In the genomic region with DNA sequence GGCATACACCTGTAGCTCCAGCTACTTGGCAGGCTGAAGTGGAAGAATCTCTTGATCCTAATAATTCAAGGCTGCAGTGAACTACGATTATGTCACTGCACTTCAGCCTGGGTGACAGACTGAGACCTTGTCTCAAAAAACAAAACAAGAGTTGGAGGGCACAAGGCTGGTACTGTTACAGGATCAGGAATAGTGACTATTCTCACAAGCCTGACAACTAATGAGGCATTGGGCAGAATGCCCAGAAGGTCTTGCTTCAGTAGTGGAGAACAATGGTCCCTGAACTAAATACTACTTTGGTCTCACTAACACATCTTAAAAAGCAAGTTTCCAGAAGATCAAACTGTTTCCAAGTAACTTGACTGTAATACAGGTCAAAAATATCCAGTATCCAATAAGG, we compare ENCODE assay signal across 15 cellular contexts.
DNase-seq lines count a peak whose midpoint lies in the region; ATAC-seq, FAIRE-seq and TF ChIP-seq lines count a peak whose summit lies in the region.
"Had no signal": no experiment of that assay in that cellular context is flagged by ENCODE, and none has a peak within 500 bp of the region (broad histone marks: within the 10 kb centered on the region; RNA-seq: fewer than 3 reads in every experiment).

No MANE protein-coding gene starts in this region.

- no peaks in the 10 kb centered on the region for H4K20me1 ChIP-seq in astrocyte (ENCODE audit: insufficient read depth, low read length)
- H4K20me1 ChIP-seq: BLaER1 treated with 17β-estradiol and CSF1 and Interleukin-3, amounts not matched to agents 10 nM and 100 nM had no signal

- H3K27me3 Mint-ChIP-seq in astrocyte (ENCODE audit: low read depth, unreplicated experiment): peaks cover under 1% of the 10 kb centered on the region

- TF ChIP-seq CTCF in astrocyte (IDR thresholded peaks at IDR 0.05; ENCODE audit: insufficient read depth, low read depth, low read length): no peak

- H3K4me1 ChIP-seq in astrocyte (ENCODE audit: insufficient read depth, low read length): no peaks in the 10 kb centered on the region
- H3K4me1 ChIP-seq: BLaER1 treated with 17β-estradiol and CSF1 and Interleukin-3, amounts not matched to agents 10 nM and 100 nM; SJSA1 had no signal

- no peak for FAIRE-seq in astrocyte (lab: Jason Lieb, UNC)
- FAIRE-seq: GM12891 had no signal

- H2AFZ ChIP-seq in astrocyte (ENCODE audit: low read depth, low read length): no peak overlapping the region

- H3K36me3 ChIP-seq in astrocyte (ENCODE audit: insufficient read depth, low read length) (no peaks in the 10 kb centered on the region), H7 (replicated peaks; ENCODE audit: control insufficient read depth, insufficient read depth, low read length) (no peaks in the 10 kb centered on the region)
- H3K36me3 ChIP-seq: BLaER1 treated with 17β-estradiol and CSF1 and Interleukin-3, amounts not matched to agents 10 nM and 100 nM; SJSA1 had no signal

- H3K4me3 ChIP-seq in astrocyte (ENCODE audit: insufficient read depth, low read depth, low read length): no peak overlapping the region
- H3K4me3 ChIP-seq in H7 (ENCODE audit: insufficient read depth, low read depth, low read length): no peak overlapping the region
- H3K4me3 ChIP-seq: BLaER1 treated with 17β-estradiol and CSF1 and Interleukin-3, amounts not matched to agents 10 nM and 100 nM; SJSA1 had no signal

- peaks cover 4% of the 10 kb centered on the region for H3K27me3 ChIP-seq in astrocyte (ENCODE audit: insufficient read depth, low read length)
- no peaks in the 10 kb centered on the region for H3K27me3 ChIP-seq in H7 (ENCODE audit: control insufficient read depth, insufficient read depth, low read length)
- H3K27me3 ChIP-seq: BLaER1 treated with 17β-estradiol and CSF1 and Interleukin-3, amounts not matched to agents 10 nM and 100 nM; SJSA1 had no signal

- H3K9ac ChIP-seq in astrocyte (ENCODE audit: low read length): no peak overlapping the region
- H3K9ac ChIP-seq: BLaER1 treated with 17β-estradiol and CSF1 and Interleukin-3, amounts not matched to agents 10 nM and 100 nM had no signal

- H3K4me2 ChIP-seq in astrocyte (ENCODE audit: low read length): no peak overlapping the region
- H3K4me2 ChIP-seq: BLaER1 treated with 17β-estradiol and CSF1 and Interleukin-3, amounts not matched to agents 10 nM and 100 nM had no signal

- no peaks in the 10 kb centered on the region for H3K9me3 ChIP-seq in astrocyte (ENCODE audit: insufficient read depth, low read depth, low read length)
- H3K9me3 ChIP-seq: BLaER1 treated with 17β-estradiol and CSF1 and Interleukin-3, amounts not matched to agents 10 nM and 100 nM; SJSA1 had no signal

- no peaks in the 10 kb centered on the region for H3K79me2 ChIP-seq in astrocyte (ENCODE audit: insufficient read depth, low read length)

- H3K36me3 Mint-ChIP-seq in astrocyte (ENCODE audit: low read depth, unreplicated experiment): no peaks in the 10 kb centered on the region
- H3K36me3 Mint-ChIP-seq: activated naive CD4-positive, alpha-beta T cell treated with anti-CD3 and anti-CD28 coated beads, Interleukin-2, amount 50 U/mL, for 72 hours had no signal

- DNase-seq in DMS 273 (lab: John Stamatoyannopoulos, UW; ENCODE audit: unreplicated experiment) (peak; percentile 40), NCI-H2029 treated with DMSO at 0.1 percent for 48 hours (lab: John Stamatoyannopoulos, UW) (peak; percentile 17), astrocyte (ENCODE audit: low read depth) (peak; percentile 30), iPS-NIHi11 (ENCODE audit: low spot score) (peak; percentile 17), H7 (no peak), NOMO-1 (lab: John Stamatoyannopoulos, UW; ENCODE audit: unreplicated experiment in 2 of 2) (no peak)
- DNase-seq: activated CD4-positive, alpha-beta T cell treated with anti-CD3 and anti-CD28 coated beads, Interleukin-2, amount 10 ng/mL, durations not matched to agents 24 days and 14 days; Karpas-422 had no signal

- H3K4me3 Mint-ChIP-seq in astrocyte (ENCODE audit: unreplicated experiment): no peak overlapping the region
- H3K4me3 Mint-ChIP-seq: activated CD4-positive, alpha-beta T cell treated with anti-CD3 and anti-CD28 coated beads, Interleukin-2, amount 10 ng/mL, durations not matched to agents 24 days and 14 days had no signal

- H3K4me1 Mint-ChIP-seq in astrocyte (ENCODE audit: low read depth, unreplicated experiment): no peaks in the 10 kb centered on the region
- H3K4me1 Mint-ChIP-seq: activated CD4-positive, alpha-beta T cell treated with anti-CD3 and anti-CD28 coated beads, Interleukin-2, amount 10 ng/mL, durations not matched to agents 24 days and 14 days had no signal

- ATAC-seq in GM19395 (IDR thresholded peaks at IDR 0.05; ENCODE audit: unreplicated experiment) (no peak), GM18870 (IDR thresholded peaks at IDR 0.05; ENCODE audit: unreplicated experiment) (no peak)
- ATAC-seq: activated naive CD4-positive, alpha-beta T cell treated with anti-CD3 and anti-CD28 coated beads, Interleukin-2, amount 50 U/mL, for 72 hours; sciatic nerve had no signal

- H3K27ac ChIP-seq in astrocyte (ENCODE audit: low read depth, low read length): no peak overlapping the region
- H3K27ac ChIP-seq: BLaER1 treated with 17β-estradiol and CSF1 and Interleukin-3, amounts not matched to agents 10 nM and 100 nM; SJSA1 had no signal

- no peak overlapping the region for H3K27ac Mint-ChIP-seq in astrocyte (ENCODE audit: unreplicated experiment)
- H3K27ac Mint-ChIP-seq: activated CD4-positive, alpha-beta T cell treated with anti-CD3 and anti-CD28 coated beads, Interleukin-2, amount 10 ng/mL, durations not matched to agents 24 days and 14 days; activated naive CD4-positive, alpha-beta T cell treated with anti-CD3 and anti-CD28 coated beads, Interleukin-2, amount 50 U/mL, for 72 hours had no signal

- H3K9me3 Mint-ChIP-seq in astrocyte (ENCODE audit: unreplicated experiment): no peaks in the 10 kb centered on the region
- H3K9me3 Mint-ChIP-seq: activated CD4-positive, alpha-beta T cell treated with anti-CD3 and anti-CD28 coated beads, Interleukin-2, amount 10 ng/mL, durations not matched to agents 24 days and 14 days; activated naive CD4-positive, alpha-beta T cell treated with anti-CD3 and anti-CD28 coated beads, Interleukin-2, amount 50 U/mL, for 72 hours had no signal

Comparison
In these comparisons a context has a peak if more than half of its experiments do, and no peak if none do; other contexts are left out.
1. DNase-seq: peak in DMS 273 (single experiment), NCI-H2029 treated with DMSO at 0.1 percent for 48 hours (single experiment), astrocyte (single experiment) and iPS-NIHi11 (single experiment); none in H7 (single experiment) and NOMO-1 (0 of 2).